ENCODE assay signal across 1 cellular context in genomic region chr10:123154092-123154942, GRCh38.
TF ChIP-seq lines count a peak whose summit lies in the region.

Gene BUB3, plus strand, starts transcription at chr10:123154402. Its CDS starts 516 bp downstream, at chr10:123154918.

TF ChIP-seq in HepG2, 621 proteins besides CTCF, POLR2A, EP300 and RAD21 (continued from another document and continues in another):
- TF ChIP-seq ARID5B (CRISPR knock-in tag; IDR thresholded peaks at IDR 0.05) = peak; percentile 29
- TF ChIP-seq AHDC1 (CRISPR knock-in tag; IDR thresholded peaks at IDR 0.05; ENCODE audit: borderline replicate concordance) = 0 out of 2 replicates have a peak, but pooled peaks have one; percentile 42
- no peak for TF ChIP-seq U2AF1 (optimal IDR thresholded peaks at IDR 0.05; ENCODE audit: low read depth, low read length)
- TF ChIP-seq TSC22D2 (CRISPR knock-in tag; IDR thresholded peaks at IDR 0.05; ENCODE audit: borderline replicate concordance) = peak; percentile 41; the same call in 1 of the 2 replicates
- no peak for TF ChIP-seq ATAD3A (CRISPR knock-in tag; IDR thresholded peaks at IDR 0.05)
- TF ChIP-seq ATF1 (CRISPR knock-in tag; IDR thresholded peaks at IDR 0.05) = peak; percentile 85
- peak; percentile 99 for TF ChIP-seq HCFC1 (IDR thresholded peaks at IDR 0.05; ENCODE audit: low read depth, low read length)
- no peak for TF ChIP-seq ZNF180 (CRISPR knock-in tag; IDR thresholded peaks at IDR 0.05; ENCODE audit: borderline replicate concordance, low read depth)
- 0 out of 2 replicates have a peak, but pooled peaks have one; percentile 25 for TF ChIP-seq WIZ (CRISPR knock-in tag; IDR thresholded peaks at IDR 0.05)
- TF ChIP-seq SP2 (CRISPR knock-in tag; IDR thresholded peaks at IDR 0.05) = peak; percentile 98
- TF ChIP-seq SRSF1 (optimal IDR thresholded peaks at IDR 0.05; ENCODE audit: low read depth, low read length) = peak; percentile 76
- TF ChIP-seq SKIL (CRISPR knock-in tag; IDR thresholded peaks at IDR 0.05; ENCODE audit: borderline replicate concordance) = no peak
- 0 out of 2 replicates have a peak, but pooled peaks have one; percentile 13 for TF ChIP-seq CBX5 (CRISPR knock-in tag; IDR thresholded peaks at IDR 0.05; ENCODE audit: borderline replicate concordance)
- no peak for TF ChIP-seq ETS1 (CRISPR knock-in tag; IDR thresholded peaks at IDR 0.05)
- peak; percentile 21; the same call in 1 of the 2 replicates for TF ChIP-seq PHF20 (CRISPR knock-in tag; IDR thresholded peaks at IDR 0.05)
- peak; percentile 54 for TF ChIP-seq IRF9 (CRISPR knock-in tag; IDR thresholded peaks at IDR 0.05; ENCODE audit: borderline replicate concordance)
- peak; percentile 69 for TF ChIP-seq HDAC1 (CRISPR knock-in tag; IDR thresholded peaks at IDR 0.05)
- peak; percentile 64 for TF ChIP-seq MYC (CRISPR knock-in tag; IDR thresholded peaks at IDR 0.05; ENCODE audit: borderline replicate concordance)
- TF ChIP-seq LRRFIP1 (CRISPR knock-in tag; conservative IDR thresholded peaks at IDR 0.05) = no peak
- no peak; the same call in none of the 2 replicates for TF ChIP-seq ZNF556 (CRISPR knock-in tag; IDR thresholded peaks at IDR 0.05; ENCODE audit: borderline replicate concordance)
- peak; percentile 97 for TF ChIP-seq NFYC (CRISPR knock-in tag; IDR thresholded peaks at IDR 0.05)
- TF ChIP-seq AFF4 (CRISPR knock-in tag; IDR thresholded peaks at IDR 0.05) = 0 out of 2 replicates have a peak, but pooled peaks have one; percentile 51
- TF ChIP-seq USF2 (IDR thresholded peaks at IDR 0.05; ENCODE audit: low read depth, low read length) = peak; percentile 96
- peak; percentile 98; the same call in 1 of the 2 replicates for TF ChIP-seq USF2 (CRISPR knock-in tag; IDR thresholded peaks at IDR 0.05; ENCODE audit: borderline replicate concordance)
- TF ChIP-seq ZNF660 (CRISPR knock-in tag; IDR thresholded peaks at IDR 0.05; ENCODE audit: borderline replicate concordance, low read depth) = no peak; the same call in 1 of the 2 replicates
- peak; percentile 63; the same call in 1 of the 2 replicates for TF ChIP-seq KDM2A (CRISPR knock-in tag; IDR thresholded peaks at IDR 0.05; ENCODE audit: borderline replicate concordance, low read depth)
- peak; percentile 34; the same call in 1 of the 2 replicates for TF ChIP-seq ZKSCAN8 (CRISPR knock-in tag; IDR thresholded peaks at IDR 0.05; ENCODE audit: borderline replicate concordance)
- TF ChIP-seq RNF2 (conservative IDR thresholded peaks at IDR 0.05; ENCODE audit: low read depth) = 0 out of 2 replicates have a peak, but pooled peaks have one; percentile 61
